In the genomic region with DNA sequence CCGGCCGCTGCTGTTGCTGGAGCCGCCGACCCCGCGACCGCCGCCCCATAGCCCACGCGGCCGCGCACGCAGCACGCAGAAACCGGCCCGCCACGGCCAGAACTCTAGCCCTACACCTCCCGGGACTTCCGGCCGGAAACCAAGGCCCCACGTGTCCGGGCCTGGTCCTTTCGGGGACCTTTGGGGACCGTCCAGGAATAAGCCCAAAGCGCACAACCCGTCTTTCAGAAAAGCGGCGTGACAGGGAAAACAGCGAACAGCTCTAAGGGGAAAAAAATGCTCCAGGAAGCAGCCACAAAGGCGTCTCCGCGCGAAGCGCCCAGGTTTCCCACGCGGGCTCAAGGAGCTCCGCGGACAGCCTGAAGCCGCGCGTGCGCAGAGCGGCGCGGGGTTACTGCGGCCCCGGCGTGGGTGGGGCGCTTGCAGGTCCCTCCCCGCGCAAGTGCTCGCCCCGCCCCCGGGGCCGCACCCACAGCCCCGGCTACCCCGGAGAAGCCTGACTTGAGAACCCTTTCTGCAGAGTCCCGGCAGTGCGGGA, we compare ENCODE assay signal across 8 cellular contexts. TPM values are rescaled to one million over a fixed set of nuclear protein-coding genes. Genes with fewer than 3 reads are reported as not detected.
DNase-seq lines count a peak whose midpoint lies in the region; ATAC-seq, FAIRE-seq and TF ChIP-seq lines count a peak whose summit lies in the region.

A gene (minus strand): TSS at position 114 of the 538 bp plus-strand sequence. CDS start 65 bp downstream, at position 49.
A gene with protein sequence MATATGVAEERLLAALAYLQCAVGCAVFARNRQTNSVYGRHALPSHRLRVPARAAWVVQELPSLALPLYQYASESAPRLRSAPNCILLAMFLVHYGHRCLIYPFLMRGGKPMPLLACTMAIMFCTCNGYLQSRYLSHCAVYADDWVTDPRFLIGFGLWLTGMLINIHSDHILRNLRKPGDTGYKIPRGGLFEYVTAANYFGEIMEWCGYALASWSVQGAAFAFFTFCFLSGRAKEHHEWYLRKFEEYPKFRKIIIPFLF (plus strand): TSS at position 510 of the 538 bp plus-strand sequence. CDS start 137 bp downstream, outside the sequence.

- no peaks in the 10 kb centered on the region for H3K27me3 ChIP-seq in cardiac muscle cell
- no peaks in the 10 kb centered on the region for H3K27me3 ChIP-seq in trophoblast cell (ENCODE audit: insufficient read depth, low read length)
- no peaks in the 10 kb centered on the region for H3K27me3 ChIP-seq in transverse colon

- intact Hi-C loops in transverse colon (cut with DNase I; ENCODE audit: low total_unique reads): loop anchor here (2.0 to 5.0 kb wide), 2 partner anchors 79 to 112 kb away; a partner anchor contains a TSS

- H3K9me3 ChIP-seq in cardiac muscle cell (ENCODE audit: low read depth) (no peaks in the 10 kb centered on the region), trophoblast cell (ENCODE audit: insufficient read depth, low read depth, low read length) (no peaks in the 10 kb centered on the region), transverse colon (no peaks in the 10 kb centered on the region)

- peak within 1 kb of the TSS; percentile 26 for H2AK5ac ChIP-seq in trophoblast cell (ENCODE audit: low read length)

- no peak within 1 kb of the TSS for H2BK12ac ChIP-seq in trophoblast cell (ENCODE audit: low read length)

- no peaks in the 10 kb centered on the region for H3K27me3 Mint-ChIP-seq in activated naive CD8-positive, alpha-beta T cell treated with anti-CD3 and anti-CD28 coated beads, Interleukin-2, amount 50 U/mL, for 24 hours

- no peaks in the 10 kb centered on the region for H3K9me3 Mint-ChIP-seq in activated naive CD8-positive, alpha-beta T cell treated with anti-CD3 and anti-CD28 coated beads, Interleukin-2, amount 50 U/mL, for 24 hours

- peak; percentile 93 for TF ChIP-seq POLR2A in GM12892 (IDR thresholded peaks at IDR 0.05; ENCODE audit: low read depth, low read length)
- TF ChIP-seq POLR2A in transverse colon (IDR thresholded peaks at IDR 0.05): peak; percentile 55

- H2BK5ac ChIP-seq in trophoblast cell (ENCODE audit: low read depth, low read length, poor library complexity): peak within 1 kb of the TSS; percentile 94

- H3K4me3 ChIP-seq in cardiac muscle cell (peak within 1 kb of the TSS; percentile 59), trophoblast cell (ENCODE audit: low read depth, low read length) (peak within 1 kb of the TSS; percentile 95), transverse colon (peak within 1 kb of the TSS; percentile 89 to 93 (median 92))

- H4K12ac ChIP-seq in trophoblast cell (ENCODE audit: low read depth, low read length): peak within 1 kb of the TSS; percentile 81

- peaks cover 48% of the 10 kb centered on the region for H3K36me3 Mint-ChIP-seq in activated naive CD8-positive, alpha-beta T cell treated with anti-CD3 and anti-CD28 coated beads, Interleukin-2, amount 50 U/mL, for 24 hours (ENCODE audit: low read depth)

- H3K36me3 ChIP-seq in cardiac muscle cell (peaks cover 10% of the 10 kb centered on the region), trophoblast cell (ENCODE audit: control insufficient read depth in 1 of 2, insufficient read depth in 2 of 2, low read length in 2 of 2) (peaks cover 11 to 16% of the 10 kb centered on the region in 2 experiments), transverse colon (peaks cover 0 to 18% (median 7%) of the 10 kb centered on the region in 4 donors)

- H4K8ac ChIP-seq in trophoblast cell (ENCODE audit: low read depth, low read length): peak within 1 kb of the TSS; percentile 99

- peak within 1 kb of the TSS; percentile 98 for H3K27ac Mint-ChIP-seq in activated naive CD8-positive, alpha-beta T cell treated with anti-CD3 and anti-CD28 coated beads, Interleukin-2, amount 50 U/mL, for 24 hours

- H3K23ac ChIP-seq in trophoblast cell (ENCODE audit: low read length): peak within 1 kb of the TSS; percentile 33

- WGBS in trophoblast cell (ENCODE audit: extremely low coverage, insufficient coverage, insufficient read length): no CpG with 5 or more reads among the region's 59 CpGs
- WGBS in transverse colon (ENCODE audit: low coverage in 1 of 2), 2 donors: 0% methylated on average over 56 of the region's 59 CpGs; no CpG with 5 or more reads in 1 of the 2 donors

- peak within 1 kb of the TSS; percentile 91 for H4K91ac ChIP-seq in trophoblast cell (ENCODE audit: low read depth, low read length)

- peak within 1 kb of the TSS; percentile 92 for H2AFZ ChIP-seq in trophoblast cell (ENCODE audit: insufficient read depth, low read length, poor library complexity)

- in situ Hi-C loops in transverse colon (cut with MboI; ENCODE audit: low pct_ligation_motif_present in 1 of 4, low pct_unique_long_range_greater_than_20kb in 1 of 4, low sequenced_read_pairs in 3 of 4): loop anchor here in 2 of 4 donors (10.0 to 25.0 kb wide), 2 partner anchors 82 to 104 kb away; a partner anchor contains a TSS

- H3K4me3 Mint-ChIP-seq in activated naive CD8-positive, alpha-beta T cell treated with anti-CD3 and anti-CD28 coated beads, Interleukin-2, amount 50 U/mL, for 24 hours: peak within 1 kb of the TSS; percentile 99

- H3K4ac ChIP-seq in trophoblast cell (ENCODE audit: low read depth, low read length): peak within 1 kb of the TSS; percentile 81

- peak within 1 kb of the TSS; percentile 96 for H3K18ac ChIP-seq in trophoblast cell (ENCODE audit: low read length)

- H3K4me1 Mint-ChIP-seq in activated naive CD8-positive, alpha-beta T cell treated with anti-CD3 and anti-CD28 coated beads, Interleukin-2, amount 50 U/mL, for 24 hours: peaks cover 49% of the 10 kb centered on the region

- H3K79me2 ChIP-seq in trophoblast cell (ENCODE audit: control insufficient read depth, insufficient read depth, low read length, poor library complexity): peaks cover 17% of the 10 kb centered on the region

- peaks cover 7% of the 10 kb centered on the region for H3K79me1 ChIP-seq in trophoblast cell (ENCODE audit: low read length)

- H3K9ac ChIP-seq in trophoblast cell (ENCODE audit: low read length): peak within 1 kb of the TSS; percentile 97

- peak; percentile 82 for FAIRE-seq in GM12892 (lab: Jason Lieb, UNC)

- peak within 1 kb of the TSS; percentile 95 for H2BK120ac ChIP-seq in trophoblast cell (ENCODE audit: insufficient read depth, low read length, poor library complexity)

- peaks cover 6% of the 10 kb centered on the region for H3K4me1 ChIP-seq in cardiac muscle cell (ENCODE audit: low read depth)
- H3K4me1 ChIP-seq in trophoblast cell (ENCODE audit: control insufficient read depth in 1 of 2, insufficient read depth in 2 of 2, low read length in 2 of 2): peaks cover 0 to 6% of the 10 kb centered on the region in 2 experiments
- peaks cover 9 to 27% (median 22%) of the 10 kb centered on the region in 4 donors for H3K4me1 ChIP-seq in transverse colon

- peak within 1 kb of the TSS; percentile 91 for H3K14ac ChIP-seq in trophoblast cell (ENCODE audit: low read length)

- peak; percentile 91 for ATAC-seq in HG02840 (IDR thresholded peaks at IDR 0.05; ENCODE audit: low FRiP score, unreplicated experiment)
- peak; percentile 90 for ATAC-seq in activated naive CD8-positive, alpha-beta T cell treated with anti-CD3 and anti-CD28 coated beads, Interleukin-2, amount 50 U/mL, for 24 hours

- DNase-seq in GM12892 (ENCODE audit: insufficient read length) (peak; percentile 95), NCI-H1436 (lab: John Stamatoyannopoulos, UW) (peak; percentile 87), SW480 (ENCODE audit: low spot score) (peak; percentile 90), cardiac muscle cell (ENCODE audit: low read depth in 1 of 2, low spot score in 1 of 2) (peak; percentile 91 to 95), trophoblast cell (peak; percentile 87 to 94), transverse colon (peak; percentile 94)
- peak; percentile 92 for DNase-seq in activated naive CD8-positive, alpha-beta T cell treated with anti-CD3 and anti-CD28 coated beads, Interleukin-2, amount 50 U/mL, for 24 hours

- peak within 1 kb of the TSS; percentile 97 for H3K27ac ChIP-seq in cardiac muscle cell
- peak within 1 kb of the TSS; percentile 70 for H3K27ac ChIP-seq in trophoblast cell (ENCODE audit: low read depth, low read length)
- peak within 1 kb of the TSS; percentile 85 to 94 (median 92) for H3K27ac ChIP-seq in transverse colon

- no peak for TF ChIP-seq EP300 in transverse colon (IDR thresholded peaks at IDR 0.05; ENCODE audit: low read depth)

- TF ChIP-seq CTCF in cardiac muscle cell (IDR thresholded peaks at IDR 0.05; ENCODE audit: low read depth, low read length) (no peak), transverse colon (IDR thresholded peaks at IDR 0.05) (no peak)

- peak within 1 kb of the TSS; percentile 99 for H3K4me2 ChIP-seq in trophoblast cell (ENCODE audit: low read length)

RNA-seq across cellular contexts. Expression of the first gene that starts in this region (rescaled TPM):
- 61.9 TPM for polyA plus RNA-seq in GM12892 (2012; ENCODE audit: missing spikeins)
- total RNA-seq in cardiac muscle cell (23.9 and 37.7 TPM in 2 replicates), transverse colon (10 to 100 TPM; 29.9 to 77.1 (median 51.7) TPM)
- 47.2 and 58.7 TPM in 2 replicates for polyA plus RNA-seq in cardiac muscle cell
- 34.2 and 36.1 TPM in 2 replicates for polyA plus RNA-seq in trophoblast cell (2013)

RNA-seq across cellular contexts. Expression of the second gene that starts in this region (rescaled TPM):
- polyA plus RNA-seq in GM12892 (2012; ENCODE audit: missing spikeins): 6.5 TPM
- 29.9 and 52.8 TPM in 2 replicates for total RNA-seq in cardiac muscle cell
- 20.1 and 24.4 TPM in 2 replicates for polyA plus RNA-seq in cardiac muscle cell
- polyA plus RNA-seq in trophoblast cell (2013): 8.9 and 9.3 TPM in 2 replicates
- total RNA-seq in transverse colon: 10 to 100 TPM in 3 of 4 donors, 1 to 10 TPM in 1; 9.0 to 79.8 (median 17.0) TPM

Comparison
In these comparisons a context has a peak if more than half of its experiments do, and no peak if none do; other contexts are left out.
1. Peak in every context shown above with its lines: DNase-seq, ATAC-seq, H3K4me3 ChIP-seq and H3K27ac ChIP-seq.